19 cellular contexts compared by ENCODE assay signal in the genomic region with DNA sequence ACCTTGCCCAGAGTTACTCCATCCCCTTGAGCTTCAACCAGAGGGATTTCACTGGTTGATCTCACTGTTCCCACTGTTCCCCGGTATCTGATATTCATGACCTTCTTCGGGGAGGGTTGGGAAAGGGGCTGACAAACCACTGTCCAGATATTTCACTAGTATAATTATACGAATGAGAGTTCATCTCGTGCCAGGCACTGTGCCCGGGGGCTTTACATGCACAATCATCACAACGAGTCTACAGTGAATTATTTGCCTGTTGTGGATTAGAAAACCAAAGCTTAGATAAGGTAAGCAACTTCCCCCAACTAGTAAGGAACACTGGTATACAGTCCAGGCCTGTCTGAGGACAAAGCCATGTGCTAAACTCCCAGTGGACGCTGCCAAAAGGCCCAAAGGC. TPM values are rescaled to one million over a fixed set of nuclear protein-coding genes. Genes with fewer than 3 reads are reported as not detected.
A peak's percentile ranks its signal among the peaks of the same experiment; 100 is the strongest.
DNase-seq lines count a peak whose midpoint lies in the region; ATAC-seq and TF ChIP-seq lines count a peak whose summit lies in the region.
"Had no signal": no experiment of that assay in that cellular context is flagged by ENCODE, and none has a peak within 500 bp of the region (broad histone marks: within the 10 kb centered on the region; RNA-seq: fewer than 3 reads in every experiment).

No MANE protein-coding gene starts in this region.

- H3K4me3 Mint-ChIP-seq in osteocyte (ENCODE audit: unreplicated experiment) = no peak overlapping the region
- no peak overlapping the region for H3K4me3 Mint-ChIP-seq in CD8-positive, alpha-beta memory T cell
- H3K4me3 Mint-ChIP-seq in natural killer cell treated with Interleukin-12 subunit alpha and Interleukin-12 subunit beta and Interleukin-15 and Interleukin-18, amount 100 ng/mL, for 72 hours = no peak overlapping the region
- H3K4me3 Mint-ChIP-seq: activated CD4-positive, alpha-beta T cell treated with anti-CD3 and anti-CD28 coated beads, Interleukin-2, amount 10 ng/mL, durations not matched to agents 7 days and 5 days; activated naive CD8-positive, alpha-beta T cell treated with anti-CD3 and anti-CD28 coated beads, Interleukin-2, amount 10 ng/mL, durations not matched to agents 7 days and 5 days; brain; CD4-positive, alpha-beta T cell; stimulated activated memory B cell treated with anti-CD40 and anti-IgM and Interleukin-4, amounts not matched to agents 10 μg/mL and 1 μg/mL and 100 μg/mL, for 72 hours; T-cell had no signal

- no peaks in the 10 kb centered on the region for H3K27me3 Mint-ChIP-seq in osteocyte (ENCODE audit: unreplicated experiment)
- peaks cover 4 to 15% of the 10 kb centered on the region in 2 donors for H3K27me3 Mint-ChIP-seq in CD8-positive, alpha-beta memory T cell
- H3K27me3 Mint-ChIP-seq in natural killer cell treated with Interleukin-12 subunit alpha and Interleukin-12 subunit beta and Interleukin-15 and Interleukin-18, amount 100 ng/mL, for 72 hours = peaks cover 10 to 11% of the 10 kb centered on the region in 2 donors
- H3K27me3 Mint-ChIP-seq: CD4-positive, alpha-beta T cell had no signal

- POLR2A ChIA-PET in CD8-positive, alpha-beta memory T cell (lab: Charles Lee) = no interaction called here

- ATAC-seq in natural killer cell treated with Interleukin-12 subunit alpha and Interleukin-12 subunit beta and Interleukin-15 and Interleukin-18, amount 100 ng/mL, for 72 hours = no peak
- ATAC-seq: stimulated activated memory B cell treated with anti-CD40 and anti-IgM and Interleukin-4, amounts not matched to agents 10 μg/mL and 1 μg/mL and 100 μg/mL, for 72 hours; T-cell had no signal

- H3K4me1 ChIP-seq in ACC112 (ENCODE audit: control insufficient read depth, insufficient read depth, low read length, unreplicated experiment) = peaks cover 59% of the 10 kb centered on the region
- H3K4me1 ChIP-seq in CD8-positive, alpha-beta memory T cell (ENCODE audit: insufficient read depth, low read length) = no peaks in the 10 kb centered on the region

- DNase-seq in MG63 (peak; percentile 65), caudate nucleus (lab: John Stamatoyannopoulos, UW) (no peak), osteocyte (ENCODE audit: extremely low spot score, unreplicated experiment) (no peak), activated gamma-delta T cell (lab: John Stamatoyannopoulos, UW) (no peak), HPDE6-E6E7 (ENCODE audit: extremely low spot score) (no peak)
- DNase-seq in CD8-positive, alpha-beta memory T cell = no peak
- no peak for DNase-seq in natural killer cell treated with Interleukin-12 subunit alpha and Interleukin-12 subunit beta and Interleukin-15 and Interleukin-18, amount 100 ng/mL, for 72 hours (ENCODE audit: low spot score)
- DNase-seq: activated CD4-positive, alpha-beta T cell treated with anti-CD3 and anti-CD28 coated beads, Interleukin-2, amount 10 ng/mL, durations not matched to agents 7 days and 5 days; activated naive CD8-positive, alpha-beta T cell treated with anti-CD3 and anti-CD28 coated beads, Interleukin-2, amount 10 ng/mL, durations not matched to agents 7 days and 5 days; CD4-positive, alpha-beta T cell; cortex of kidney; HFFc6; NCI-H2081 treated with DMSO at 0.1 percent for 48 hours; T-cell had no signal

- peaks cover 80% of the 10 kb centered on the region for H3K4me1 Mint-ChIP-seq in osteocyte (ENCODE audit: unreplicated experiment)
- peaks cover 4 to 6% (median 6%) of the 10 kb centered on the region in 3 donors for H3K4me1 Mint-ChIP-seq in CD8-positive, alpha-beta memory T cell
- peaks cover 6% of the 10 kb centered on the region in 2 donors for H3K4me1 Mint-ChIP-seq in natural killer cell treated with Interleukin-12 subunit alpha and Interleukin-12 subunit beta and Interleukin-15 and Interleukin-18, amount 100 ng/mL, for 72 hours (ENCODE audit: low read depth in 2 of 2)

- H3K4me3 ChIP-seq in ACC112 (ENCODE audit: low read depth, low read length) = no peak overlapping the region
- no peak overlapping the region for H3K4me3 ChIP-seq in MG63
- H3K4me3 ChIP-seq in CD8-positive, alpha-beta memory T cell (ENCODE audit: low read length) = no peak overlapping the region
- H3K4me3 ChIP-seq: thoracic aorta had no signal

- no peak overlapping the region for H2AFZ ChIP-seq in ACC112 (ENCODE audit: low read length, unreplicated experiment)

- CTCF ChIA-PET in CD8-positive, alpha-beta memory T cell (lab: Charles Lee) = no interaction called here

- H3K27ac Mint-ChIP-seq in osteocyte (ENCODE audit: unreplicated experiment) = peak overlapping the region; percentile 88
- no peak overlapping the region for H3K27ac Mint-ChIP-seq in CD8-positive, alpha-beta memory T cell
- no peak overlapping the region for H3K27ac Mint-ChIP-seq in natural killer cell treated with Interleukin-12 subunit alpha and Interleukin-12 subunit beta and Interleukin-15 and Interleukin-18, amount 100 ng/mL, for 72 hours
- H3K27ac Mint-ChIP-seq: activated CD4-positive, alpha-beta T cell treated with anti-CD3 and anti-CD28 coated beads, Interleukin-2, amount 10 ng/mL, durations not matched to agents 7 days and 5 days; activated naive CD8-positive, alpha-beta T cell treated with anti-CD3 and anti-CD28 coated beads, Interleukin-2, amount 10 ng/mL, durations not matched to agents 7 days and 5 days; activated T-helper 2 cell treated with anti-CD3 and anti-CD28 coated beads, Interferon-gamma antibody, Interleukin-2, Interleukin-4, amounts not matched to agents 10 μg/mL and 5 μg/mL and 100 μg/mL, durations not matched to agents 14 hours and 24 hours and 36 hours; CD4-positive, alpha-beta T cell; HFFc6; stimulated activated memory B cell treated with anti-CD40 and anti-IgM and Interleukin-4, amounts not matched to agents 10 μg/mL and 1 μg/mL and 100 μg/mL, for 72 hours; T-cell had no signal

- H3K27ac ChIP-seq in ACC112 (ENCODE audit: low read depth, low read length) = peak overlapping the region; percentile 82
- H3K27ac ChIP-seq in caudate nucleus (ENCODE audit: low read depth, low read length) = peak overlapping the region; percentile 26
- no peak overlapping the region for H3K27ac ChIP-seq in CD8-positive, alpha-beta memory T cell (ENCODE audit: low read depth, low read length)
- H3K27ac ChIP-seq: thoracic aorta had no signal

- no peaks in the 10 kb centered on the region for H3K36me3 ChIP-seq in ACC112 (ENCODE audit: insufficient read depth, low read length)
- no peaks in the 10 kb centered on the region for H3K36me3 ChIP-seq in MG63
- H3K36me3 ChIP-seq in CD8-positive, alpha-beta memory T cell (ENCODE audit: insufficient read depth, low read length) = no peaks in the 10 kb centered on the region
- H3K36me3 ChIP-seq: thoracic aorta had no signal

- no peaks in the 10 kb centered on the region for H3K27me3 ChIP-seq in ACC112 (ENCODE audit: insufficient read depth, low read length)
- no peaks in the 10 kb centered on the region for H3K27me3 ChIP-seq in MG63
- no peaks in the 10 kb centered on the region for H3K27me3 ChIP-seq in CD8-positive, alpha-beta memory T cell (ENCODE audit: insufficient read depth, low read length, poor library complexity, severe bottlenecking)

- 0 out of 2 replicates have a peak, but pooled peaks cover 2% of the 10 kb centered on the region for H3K9me3 ChIP-seq in MG63
- H3K9me3 ChIP-seq in CD8-positive, alpha-beta memory T cell (ENCODE audit: low read length) = no peaks in the 10 kb centered on the region
- H3K9me3 ChIP-seq: thoracic aorta had no signal

- no peaks in the 10 kb centered on the region for H3K9me3 Mint-ChIP-seq in osteocyte (ENCODE audit: unreplicated experiment)
- H3K9me3 Mint-ChIP-seq in CD8-positive, alpha-beta memory T cell = no peaks in the 10 kb centered on the region
- no peaks in the 10 kb centered on the region for H3K9me3 Mint-ChIP-seq in natural killer cell treated with Interleukin-12 subunit alpha and Interleukin-12 subunit beta and Interleukin-15 and Interleukin-18, amount 100 ng/mL, for 72 hours
- H3K9me3 Mint-ChIP-seq: activated CD4-positive, alpha-beta T cell treated with anti-CD3 and anti-CD28 coated beads, Interleukin-2, amount 10 ng/mL, durations not matched to agents 7 days and 5 days; activated naive CD8-positive, alpha-beta T cell treated with anti-CD3 and anti-CD28 coated beads, Interleukin-2, amount 10 ng/mL, durations not matched to agents 7 days and 5 days; activated T-helper 2 cell treated with anti-CD3 and anti-CD28 coated beads, Interferon-gamma antibody, Interleukin-2, Interleukin-4, amounts not matched to agents 10 μg/mL and 5 μg/mL and 100 μg/mL, durations not matched to agents 14 hours and 24 hours and 36 hours; brain; CD4-positive, alpha-beta T cell; HFFc6; stimulated activated memory B cell treated with anti-CD40 and anti-IgM and Interleukin-4, amounts not matched to agents 10 μg/mL and 1 μg/mL and 100 μg/mL, for 72 hours; T-cell had no signal

- TF ChIP-seq CTCF in osteocyte (IDR thresholded peaks at IDR 0.05) = no peak

- no peaks in the 10 kb centered on the region for H3K79me2 ChIP-seq in ACC112 (ENCODE audit: control insufficient read depth, insufficient read depth, low read length, unreplicated experiment)

- no peaks in the 10 kb centered on the region for H3K36me3 Mint-ChIP-seq in osteocyte (ENCODE audit: unreplicated experiment)
- H3K36me3 Mint-ChIP-seq in CD8-positive, alpha-beta memory T cell = peaks cover 0 to 2% (median 0%) of the 10 kb centered on the region in 3 donors
- no peaks in the 10 kb centered on the region for H3K36me3 Mint-ChIP-seq in natural killer cell treated with Interleukin-12 subunit alpha and Interleukin-12 subunit beta and Interleukin-15 and Interleukin-18, amount 100 ng/mL, for 72 hours
- H3K36me3 Mint-ChIP-seq: activated naive CD8-positive, alpha-beta T cell treated with anti-CD3 and anti-CD28 coated beads, Interleukin-2, amount 10 ng/mL, durations not matched to agents 7 days and 5 days; brain; stimulated activated memory B cell treated with anti-CD40 and anti-IgM and Interleukin-4, amounts not matched to agents 10 μg/mL and 1 μg/mL and 100 μg/mL, for 72 hours; T-cell had no signal

RNA-seq across cellular contexts. Expression of a gene that starts 50.0 kb away (rescaled TPM):
- total RNA-seq in MG63 (2014; rRNA removed; shearing (Covaris generic); ENCODE audit: low replicate concordance) = 3.3 and 4.0 TPM in 2 replicates
- 7.8 and 11.3 TPM in 2 replicates for total RNA-seq in osteocyte
- under 1 TPM; 0.24 to 0.73 TPM for total RNA-seq in CD8-positive, alpha-beta memory T cell
- polyA plus RNA-seq in CD8-positive, alpha-beta memory T cell = 1.7 TPM
- under 1 TPM; 0.21 to 0.81 TPM for total RNA-seq in natural killer cell treated with Interleukin-12 subunit alpha and Interleukin-12 subunit beta and Interleukin-15 and Interleukin-18, amount 100 ng/mL, for 72 hours
- total RNA-seq: activated CD4-positive, alpha-beta T cell treated with anti-CD3 and anti-CD28 coated beads, Interleukin-2, amount 10 ng/mL, durations not matched to agents 7 days and 5 days; CD4-positive, alpha-beta T cell had no signal
